ENCODE assay signal across 8 cellular contexts in the genomic region with DNA sequence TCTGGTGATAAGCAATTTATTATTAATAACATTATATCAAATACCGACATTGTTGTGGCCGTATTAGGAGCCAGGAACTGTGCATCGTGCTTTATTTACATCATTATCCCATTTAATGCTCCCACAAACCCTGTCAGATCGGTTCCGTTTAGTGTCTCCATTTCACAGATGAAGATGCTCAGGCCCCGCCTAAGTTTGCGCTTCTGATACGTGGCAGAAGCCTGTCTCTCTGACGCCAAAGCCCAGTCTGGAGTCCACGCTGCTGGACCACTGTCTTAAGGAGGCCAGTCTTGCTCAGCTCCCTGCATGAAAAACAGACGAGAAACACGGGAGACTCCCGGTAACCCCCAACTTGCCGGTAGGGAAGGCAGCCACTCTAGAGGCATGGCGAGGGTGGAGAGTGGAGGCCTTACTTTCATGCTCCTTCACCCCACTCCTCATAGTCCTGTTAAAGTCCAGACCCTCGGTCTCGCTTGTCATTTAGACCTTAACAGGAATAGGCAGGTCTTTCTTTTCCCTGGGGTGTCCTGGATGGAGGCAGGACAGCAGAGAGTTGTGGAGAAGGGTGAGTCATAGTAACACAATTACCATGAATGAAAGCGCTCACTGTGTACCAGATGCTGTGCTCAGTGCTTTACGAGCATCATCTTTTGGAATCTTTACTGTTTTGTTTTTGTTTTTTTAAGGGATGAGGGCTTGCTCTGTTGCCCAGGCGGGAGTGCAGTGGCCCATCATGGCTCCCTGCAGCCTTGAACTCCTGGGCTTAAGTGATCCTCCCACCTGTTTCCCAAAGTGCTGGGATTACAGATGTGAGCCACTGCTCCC. TPM values are rescaled to one million over a fixed set of nuclear protein-coding genes. Genes with fewer than 3 reads are reported as not detected.
DNase-seq lines count a peak whose midpoint lies in the region; ATAC-seq and TF ChIP-seq lines count a peak whose summit lies in the region.

No MANE protein-coding gene starts in this region.

- peak; percentile 37 for ATAC-seq in GM19023 (IDR thresholded peaks at IDR 0.05; ENCODE audit: unreplicated experiment)
- ATAC-seq in left ventricle myocardium superior = peak; percentile 77
- no peak for ATAC-seq in HG03025 (IDR thresholded peaks at IDR 0.05; ENCODE audit: low FRiP score, unreplicated experiment)

- no peaks in the 10 kb centered on the region for H3K27me3 ChIP-seq in ascending aorta

- peak overlapping the region; percentile 96 to 97 for H3K27ac ChIP-seq in ascending aorta

- in situ Hi-C loops in SK-MEL-5 (cut with HindIII; ENCODE audit: low pct_unique_long_range_greater_than_20kb, low sequenced_read_pairs) = no loop called here

- intact Hi-C loops in ascending aorta (cut with DNase I) (loop anchor here (1.0 to 10.0 kb wide), 4 partner anchors 28 to 500 kb away; partner anchors contain the start of genes CAMLG and UBE2B), left ventricle myocardium superior (cut with micrococcal nuclease) (no loop called here)

- no peaks in the 10 kb centered on the region for H3K9me3 ChIP-seq in ascending aorta

- H3K36me3 ChIP-seq in ascending aorta = no peaks in the 10 kb centered on the region

- DNase-seq in AG10803 (ENCODE audit: low read depth) = peak; percentile 91
- peak; percentile 29 for DNase-seq in HS-27A (ENCODE audit: low read depth)
- peak; percentile 79 for DNase-seq in SK-MEL-5 (ENCODE audit: low read depth, low spot score)
- DNase-seq in ascending aorta (ENCODE audit: low spot score in 2 of 2) = peak in 1 of 2 donors; percentile 81
- peak; percentile 75 for DNase-seq in left ventricle myocardium superior
- peak; percentile 87 for DNase-seq in pons (ENCODE audit: low spot score)

- H3K4me3 ChIP-seq in AG10803 (ENCODE audit: low read length) = peak overlapping the region; percentile 85
- H3K4me3 ChIP-seq in ascending aorta = peak overlapping the region; percentile 94 to 96

- H3K4me1 ChIP-seq in ascending aorta = peaks cover 0 to 9% of the 10 kb centered on the region in 2 donors

- no peak for TF ChIP-seq CTCF in AG10803 (conservative IDR thresholded peaks at IDR 0.05; ENCODE audit: low read length)
- no peak for TF ChIP-seq CTCF in ascending aorta (IDR thresholded peaks at IDR 0.05)

RNA-seq across cellular contexts. Expression of gene TXNDC15, which starts 0.9 kb away (rescaled TPM):
- total RNA-seq in SK-MEL-5 (2014; rRNA removed; shearing (Covaris generic)) = 84.7 and 94.9 TPM in 2 replicates
- 108 and 125 TPM in 2 replicates for polyA plus RNA-seq in SK-MEL-5 (2015; cell fraction: cytosol; rRNA removed)
- 15.5 and 20.7 TPM in 2 replicates for polyA plus RNA-seq in SK-MEL-5 (2015; cell fraction: nucleus; rRNA removed)
- total RNA-seq in ascending aorta = 211 TPM
- 46.5 TPM for total RNA-seq in left ventricle myocardium superior

RNA-seq across cellular contexts. Expression of gene C5orf24, which starts 29.3 kb away (rescaled TPM):
- total RNA-seq in SK-MEL-5 (2014; rRNA removed; shearing (Covaris generic)) = 41.7 and 42.2 TPM in 2 replicates
- 42.9 and 52.6 TPM in 2 replicates for polyA plus RNA-seq in SK-MEL-5 (2015; cell fraction: cytosol; rRNA removed)
- 53.8 and 61.4 TPM in 2 replicates for polyA plus RNA-seq in SK-MEL-5 (2015; cell fraction: nucleus; rRNA removed)
- total RNA-seq in ascending aorta (36.5 TPM), left ventricle myocardium superior (25.6 TPM)

RNA-seq across cellular contexts. Expression of gene PCBD2, which starts 29.9 kb away (rescaled TPM):
- 5.6 and 6.7 TPM in 2 replicates for total RNA-seq in SK-MEL-5 (2014; rRNA removed; shearing (Covaris generic))
- polyA plus RNA-seq in SK-MEL-5 (2015; cell fraction: cytosol; rRNA removed) = 5.4 and 6.2 TPM in 2 replicates
- polyA plus RNA-seq in SK-MEL-5 (2015; cell fraction: nucleus; rRNA removed) = 3.7 and 5.1 TPM in 2 replicates
- total RNA-seq in ascending aorta (7.6 TPM), left ventricle myocardium superior (25.1 TPM)
